In the genomic region with DNA sequence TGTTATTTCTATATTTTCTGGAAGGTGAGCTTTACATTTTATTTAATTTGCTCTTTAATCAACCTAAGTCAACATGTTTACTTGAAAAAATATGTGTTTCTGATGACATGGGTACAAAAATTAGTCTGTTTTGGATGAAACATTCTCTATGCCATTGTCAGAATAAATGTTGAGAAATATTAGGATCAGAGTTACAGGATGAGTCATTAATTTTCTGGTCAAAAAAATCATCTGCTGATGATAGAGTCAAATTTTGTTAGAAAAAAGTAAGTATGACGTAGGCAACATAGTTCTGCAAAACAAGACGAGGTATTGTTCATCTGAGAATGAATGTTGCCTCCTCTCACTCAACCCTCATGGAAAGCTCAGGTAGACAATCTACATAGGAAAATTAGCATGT, we compare ENCODE assay signal across 16 cellular contexts.
DNase-seq lines count a peak whose midpoint lies in the region; ATAC-seq, FAIRE-seq and TF ChIP-seq lines count a peak whose summit lies in the region.
"Had no signal": no experiment of that assay in that cellular context is flagged by ENCODE, and none has a peak within 500 bp of the region (broad histone marks: within the 10 kb centered on the region; RNA-seq: fewer than 3 reads in every experiment).

No MANE protein-coding gene starts in this region.

- intact Hi-C loops in stomach (cut with DNase I; ENCODE audit: low total_unique reads) = no loop called here

- no peak for TF ChIP-seq POLR2A in stomach (IDR thresholded peaks at IDR 0.05)

- TF ChIP-seq CTCF in bronchial epithelial cell (IDR thresholded peaks at IDR 0.05; ENCODE audit: insufficient read depth, low read length, severe bottlenecking) (no peak), fibroblast of mammary gland (conservative IDR thresholded peaks at IDR 0.05; ENCODE audit: control insufficient read depth, insufficient read depth, low read depth, low read length) (no peak), stomach (IDR thresholded peaks at IDR 0.05) (no peak)

- H3K27me3 ChIP-seq in bronchial epithelial cell (ENCODE audit: control insufficient read depth, insufficient read depth, low read length) (no peaks in the 10 kb centered on the region), stomach (no peaks in the 10 kb centered on the region)

- DNase-seq in EH (ENCODE audit: low read depth) (peak; percentile 7), bronchial epithelial cell (ENCODE audit: low read depth) (peak; percentile 21), fibroblast of mammary gland (ENCODE audit: low read depth) (peak; percentile 59), T1000 (lab: John Stamatoyannopoulos, UW) (no peak), stomach (no peak), NCI-H1436 treated with DMSO at 0.1 percent for 48 hours (lab: John Stamatoyannopoulos, UW) (no peak)
- DNase-seq: CD8-positive, alpha-beta T cell; COR-L47; DMS153; DMS79 treated with DMSO at 0.1 percent for 48 hours; GDM1 had no signal

- H3K9me3 ChIP-seq in stomach = no peaks in the 10 kb centered on the region

- H3K27ac ChIP-seq in stomach = no peak overlapping the region

- H3K36me3 ChIP-seq in bronchial epithelial cell (ENCODE audit: control insufficient read depth, insufficient read depth, low read length) (no peaks in the 10 kb centered on the region), stomach (no peaks in the 10 kb centered on the region)

- 42 to 77% (median 62%) methylated on average over 2 of the region's 2 CpGs for WGBS in stomach, 5 donors

- no peak for FAIRE-seq in bronchial epithelial cell (lab: Jason Lieb, UNC)
- FAIRE-seq: A204.1, D721Med, GM19239, H54 had no signal

- no peak for ATAC-seq in GM19324 (IDR thresholded peaks at IDR 0.05; ENCODE audit: low FRiP score, unreplicated experiment)
- ATAC-seq: CD8-positive, alpha-beta T cell had no signal

- peaks cover 0 to 21% (median 2%) of the 10 kb centered on the region in 4 donors for H3K4me1 ChIP-seq in stomach

- no peak for TF ChIP-seq EP300 in stomach (IDR thresholded peaks at IDR 0.05)

- H3K4me3 ChIP-seq in bronchial epithelial cell (ENCODE audit: low read depth, low read length) (no peak overlapping the region), fibroblast of mammary gland (ENCODE audit: control insufficient read depth, low read depth, low read length) (no peak overlapping the region), stomach (no peak overlapping the region)

Comparison
In these comparisons a context has a peak if more than half of its experiments do, and no peak if none do; other contexts are left out.
1. DNase-seq: peak in EH (single experiment), bronchial epithelial cell (single experiment) and fibroblast of mammary gland (single experiment); none in T1000 (single experiment), stomach (single experiment) and NCI-H1436 treated with DMSO at 0.1 percent for 48 hours (single experiment).